In the genomic region with DNA sequence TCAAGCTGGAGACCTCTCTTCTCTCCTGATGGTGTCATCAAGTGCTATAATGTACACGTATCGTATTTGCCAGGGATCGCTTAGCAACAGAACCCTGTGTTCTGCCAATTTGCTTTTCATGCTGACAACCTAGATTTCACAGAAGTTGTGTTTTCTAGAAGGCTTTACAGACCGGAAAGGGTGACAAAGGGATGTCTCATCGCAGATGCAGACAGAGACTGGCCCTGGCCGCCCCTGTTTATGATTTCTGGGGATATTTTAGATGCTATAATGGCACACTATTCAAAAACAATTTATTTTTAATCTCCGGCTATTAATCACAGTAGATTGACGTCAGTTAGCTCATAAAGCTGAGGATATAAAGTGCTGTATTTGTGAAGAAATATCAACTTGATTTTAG, we compare ENCODE assay signal across 11 cellular contexts.
DNase-seq lines count a peak whose midpoint lies in the region; ATAC-seq lines count a peak whose summit lies in the region.
"Had no signal": no experiment of that assay in that cellular context is flagged by ENCODE, and none has a peak within 500 bp of the region (broad histone marks: within the 10 kb centered on the region; RNA-seq: fewer than 3 reads in every experiment).

No MANE protein-coding gene starts in this region.

- DNase-seq in G401 (ENCODE audit: low spot score) (peak; percentile 6), NCI-H748 (lab: John Stamatoyannopoulos, UW; ENCODE audit: unreplicated experiment) (peak; percentile 94), dermis microvascular lymphatic vessel endothelial cell (ENCODE audit: low read depth in 2 of 2) (peak; percentile 7 to 23), pons (ENCODE audit: low spot score) (peak; percentile 11), COLO668 (lab: John Stamatoyannopoulos, UW; ENCODE audit: unreplicated experiment) (no peak), DMS114 treated with DMSO at 0.1 percent for 48 hours (lab: John Stamatoyannopoulos, UW; ENCODE audit: unreplicated experiment) (no peak)
- DNase-seq in stimulated activated CD4-positive, alpha-beta T cell treated with anti-CD3 and anti-CD28 coated beads, Interleukin-4, amount 100 ng/mL, for 4 hours, result no peak
- DNase-seq: cerebellar nuclear complex, GOT3 had no signal

- no peak for ATAC-seq in GM18873 (IDR thresholded peaks at IDR 0.05; ENCODE audit: low FRiP score, unreplicated experiment)
- ATAC-seq: stimulated activated memory B cell treated with anti-CD40 and anti-IgM and Interleukin-4, amounts not matched to agents 10 μg/mL and 1 μg/mL and 100 μg/mL, for 72 hours had no signal

- in situ Hi-C loops in G401 (cut with HindIII; ENCODE audit: low sequenced_read_pairs), result no loop called here

Comparison
In these comparisons a context has a peak if more than half of its experiments do, and no peak if none do; other contexts are left out.
1. DNase-seq: peak in G401 (single experiment), NCI-H748 (single experiment), dermis microvascular lymphatic vessel endothelial cell (2 of 2) and pons (single experiment); none in COLO668 (single experiment), DMS114 treated with DMSO at 0.1 percent for 48 hours (single experiment) and stimulated activated CD4-positive, alpha-beta T cell treated with anti-CD3 and anti-CD28 coated beads, Interleukin-4, amount 100 ng/mL, for 4 hours (0 of 2).